Comparison of ENCODE assay signal across 10 cellular contexts in the genomic region with DNA sequence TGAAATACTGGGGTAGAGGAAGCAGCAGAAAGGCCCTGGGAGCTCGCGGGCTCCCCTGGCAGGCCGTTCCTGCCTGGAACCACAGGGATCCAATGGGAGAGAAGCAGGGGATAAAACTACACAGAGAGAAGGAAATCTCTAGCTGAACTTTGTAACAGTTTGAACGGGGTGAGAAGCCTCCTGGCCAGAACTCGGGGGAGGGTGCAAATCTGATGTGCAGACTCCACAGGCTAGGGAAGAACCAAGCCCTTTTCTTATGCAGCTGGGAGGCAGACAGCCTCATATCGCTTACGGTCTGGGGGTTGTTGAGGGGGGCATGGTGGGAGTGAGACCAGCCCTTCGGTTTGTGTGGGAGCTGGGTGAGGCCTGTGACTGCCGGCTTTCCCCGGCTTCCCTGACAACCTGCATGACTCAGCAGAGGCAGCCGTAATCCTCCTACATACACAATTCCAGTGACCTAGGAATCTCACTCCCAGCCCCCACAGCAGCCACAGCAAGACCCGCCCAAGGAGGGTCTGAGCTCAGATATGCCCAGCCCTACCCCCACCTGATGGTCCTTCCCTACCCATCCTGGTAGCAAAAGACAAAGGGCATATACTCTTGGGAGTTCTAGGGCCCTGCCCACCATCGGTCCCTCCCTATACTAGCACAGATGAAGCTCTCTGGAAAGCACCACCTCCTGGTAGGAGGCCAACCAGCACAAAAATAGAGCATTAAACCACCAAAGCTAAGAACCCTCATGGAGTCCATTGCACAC.
DNase-seq lines count a peak whose midpoint lies in the region; ATAC-seq, FAIRE-seq and TF ChIP-seq lines count a peak whose summit lies in the region.
"Had no signal": no experiment of that assay in that cellular context is flagged by ENCODE, and none has a peak within 500 bp of the region (broad histone marks: within the 10 kb centered on the region; RNA-seq: fewer than 3 reads in every experiment).

No MANE protein-coding gene starts in this region.

- ATAC-seq in A549, result peak in 1 of 2 experiments; percentile 68; a peak in 3 of 6 replicates
- no peak for ATAC-seq in activated CD8-positive, alpha-beta memory T cell treated with anti-CD3 and anti-CD28 coated beads, Interleukin-2, amount 10 ng/mL, durations not matched to agents 7 days and 5 days

- peaks cover 26% of the 10 kb centered on the region for H3K36me3 Mint-ChIP-seq in neural crest cell (ENCODE audit: low read depth)
- no peaks in the 10 kb centered on the region for H3K36me3 Mint-ChIP-seq in activated CD8-positive, alpha-beta memory T cell treated with anti-CD3 and anti-CD28 coated beads, Interleukin-2, amount 10 ng/mL, durations not matched to agents 7 days and 5 days

- no peak for TF ChIP-seq EP300 in A549 (IDR thresholded peaks at IDR 0.05)

- no peak overlapping the region for H3K4me3 Mint-ChIP-seq in neural crest cell
- H3K4me3 Mint-ChIP-seq in activated CD8-positive, alpha-beta memory T cell treated with anti-CD3 and anti-CD28 coated beads, Interleukin-2, amount 10 ng/mL, durations not matched to agents 7 days and 5 days, result no peak overlapping the region
- H3K4me3 Mint-ChIP-seq: HFFc6 had no signal

- TF ChIP-seq CTCF in A549 (IDR thresholded peaks at IDR 0.05) (no peak), RWPE1 (conservative IDR thresholded peaks at IDR 0.05; ENCODE audit: low read depth) (no peak), neural crest cell (conservative IDR thresholded peaks at IDR 0.05) (no peak)

- H3K4me3 ChIP-seq in A549, result no peak overlapping the region
- H3K4me3 ChIP-seq: SJCRH30 had no signal

- no peaks in the 10 kb centered on the region for H3K4me1 ChIP-seq in A549
- H3K4me1 ChIP-seq: SJCRH30 had no signal

- TF ChIP-seq POLR2A in A549 (IDR thresholded peaks at IDR 0.05; ENCODE audit: low read length), result no peak

- H3K27ac ChIP-seq in A549, result peak overlapping the region; percentile 42 to 61; a peak in 4 of 6 replicates
- H3K27ac ChIP-seq in RWPE1, result peak overlapping the region; percentile 49
- H3K27ac ChIP-seq: SJCRH30 had no signal

- 43% methylated on average over 12 of the region's 13 CpGs for WGBS in A549 (ENCODE audit: missing lambda C conversion rate)

- peak in 1 of 2 experiments; percentile 35 for DNase-seq in A549 (ENCODE audit: low read depth in 1 of 2, low spot score in 1 of 2)
- peak; percentile 6 for DNase-seq in RWPE1 (ENCODE audit: low spot score)
- peak; percentile 44 for DNase-seq in fibroblast of the conjunctiva (ENCODE audit: low read depth)
- no peak for DNase-seq in neural crest cell (ENCODE audit: low read depth, low spot score)
- DNase-seq in medulla oblongata (ENCODE audit: extremely low spot score), result no peak
- no peak for DNase-seq in NCI-H510A treated with DMSO at 0.1 percent for 48 hours (lab: John Stamatoyannopoulos, UW)
- DNase-seq in NCI-H774 (lab: John Stamatoyannopoulos, UW), result no peak
- no peak for DNase-seq in activated CD8-positive, alpha-beta memory T cell treated with anti-CD3 and anti-CD28 coated beads, Interleukin-2, amount 10 ng/mL, durations not matched to agents 7 days and 5 days
- DNase-seq: HFFc6, SJCRH30 had no signal

- H3K27me3 Mint-ChIP-seq in neural crest cell (ENCODE audit: low read depth), result no peaks in the 10 kb centered on the region
- no peaks in the 10 kb centered on the region for H3K27me3 Mint-ChIP-seq in activated CD8-positive, alpha-beta memory T cell treated with anti-CD3 and anti-CD28 coated beads, Interleukin-2, amount 10 ng/mL, durations not matched to agents 7 days and 5 days

- peak overlapping the region; percentile 93 for H3K27ac Mint-ChIP-seq in neural crest cell (ENCODE audit: unreplicated experiment)
- no peak overlapping the region for H3K27ac Mint-ChIP-seq in activated CD8-positive, alpha-beta memory T cell treated with anti-CD3 and anti-CD28 coated beads, Interleukin-2, amount 10 ng/mL, durations not matched to agents 7 days and 5 days
- H3K27ac Mint-ChIP-seq: HFFc6 had no signal

- H3K4me1 Mint-ChIP-seq in neural crest cell, result peaks cover 28% of the 10 kb centered on the region
- H3K4me1 Mint-ChIP-seq in activated CD8-positive, alpha-beta memory T cell treated with anti-CD3 and anti-CD28 coated beads, Interleukin-2, amount 10 ng/mL, durations not matched to agents 7 days and 5 days, result no peaks in the 10 kb centered on the region

- no peak for TF ChIP-seq RAD21 in A549 (conservative IDR thresholded peaks at IDR 0.05 in 1 of 2, IDR thresholded peaks at IDR 0.05 in 1 of 2)

- CTCF ChIA-PET in A549 (lab: Yijun Ruan, JAX) (interaction anchor here (1.1 kb wide), 1 partner anchor 121 kb away, joined by 3 read pairs; no protein-coding TSS in a partner anchor), RWPE1 (lab: Yijun Ruan, JAX) (interaction anchor here (0.5 to 0.6 kb wide), 2 partner anchors 1167 to 1345 kb away, joined by 4 to 6 read pairs; no protein-coding TSS in a partner anchor)
- CTCF ChIA-PET in activated CD8-positive, alpha-beta memory T cell treated with anti-CD3 and anti-CD28 coated beads, Interleukin-2, amount 10 ng/mL, durations not matched to agents 7 days and 5 days (lab: Charles Lee), result no interaction called here

- no peak for FAIRE-seq in A549 (lab: Jason Lieb, UNC)

- H3K4me2 ChIP-seq in A549, result no peak overlapping the region

- no peaks in the 10 kb centered on the region for H3K9me3 ChIP-seq in A549
- H3K9me3 ChIP-seq: SJCRH30 had no signal

- H3K9me3 Mint-ChIP-seq in neural crest cell, result peaks cover 26% of the 10 kb centered on the region
- no peaks in the 10 kb centered on the region for H3K9me3 Mint-ChIP-seq in activated CD8-positive, alpha-beta memory T cell treated with anti-CD3 and anti-CD28 coated beads, Interleukin-2, amount 10 ng/mL, durations not matched to agents 7 days and 5 days (ENCODE audit: low read depth)

- POLR2A ChIA-PET in A549 (lab: Yijun Ruan, JAX) (no interaction called here), RWPE1 (lab: Yijun Ruan, JAX; ENCODE audit: low non-redundant PET) (no interaction called here)

TF ChIP-seq in A549, 52 proteins besides CTCF, POLR2A, EP300 and RAD21:
- TF ChIP-seq HDAC2 (IDR thresholded peaks at IDR 0.05), result no peak
- TF ChIP-seq FOSB (CRISPR knock-in tag; IDR thresholded peaks at IDR 0.05), result no peak
- TF ChIP-seq KDM5A (IDR thresholded peaks at IDR 0.05), result no peak
- no peak for TF ChIP-seq PHF8 (IDR thresholded peaks at IDR 0.05; ENCODE audit: borderline replicate concordance, low read depth)
- TF ChIP-seq HOXB5 (CRISPR knock-in tag; IDR thresholded peaks at IDR 0.05), result no peak
- no peak for TF ChIP-seq TFCP2L1 (CRISPR knock-in tag; IDR thresholded peaks at IDR 0.05)
- no peak for TF ChIP-seq CHD2 (IDR thresholded peaks at IDR 0.05; ENCODE audit: low read length, partially characterized antibody)
- no peak for TF ChIP-seq MAZ (IDR thresholded peaks at IDR 0.05; ENCODE audit: borderline replicate concordance, low read depth, low read length)

Comparison
In these comparisons a context has a peak if more than half of its experiments do, and no peak if none do; other contexts are left out.
1. DNase-seq: peak in RWPE1 (single experiment) and fibroblast of the conjunctiva (single experiment); none in neural crest cell (single experiment), medulla oblongata (single experiment), NCI-H510A treated with DMSO at 0.1 percent for 48 hours (single experiment), NCI-H774 (single experiment) and activated CD8-positive, alpha-beta memory T cell treated with anti-CD3 and anti-CD28 coated beads, Interleukin-2, amount 10 ng/mL, durations not matched to agents 7 days and 5 days (single experiment).